Comparison of ENCODE assay signal across 7 cellular contexts in the genomic region with DNA sequence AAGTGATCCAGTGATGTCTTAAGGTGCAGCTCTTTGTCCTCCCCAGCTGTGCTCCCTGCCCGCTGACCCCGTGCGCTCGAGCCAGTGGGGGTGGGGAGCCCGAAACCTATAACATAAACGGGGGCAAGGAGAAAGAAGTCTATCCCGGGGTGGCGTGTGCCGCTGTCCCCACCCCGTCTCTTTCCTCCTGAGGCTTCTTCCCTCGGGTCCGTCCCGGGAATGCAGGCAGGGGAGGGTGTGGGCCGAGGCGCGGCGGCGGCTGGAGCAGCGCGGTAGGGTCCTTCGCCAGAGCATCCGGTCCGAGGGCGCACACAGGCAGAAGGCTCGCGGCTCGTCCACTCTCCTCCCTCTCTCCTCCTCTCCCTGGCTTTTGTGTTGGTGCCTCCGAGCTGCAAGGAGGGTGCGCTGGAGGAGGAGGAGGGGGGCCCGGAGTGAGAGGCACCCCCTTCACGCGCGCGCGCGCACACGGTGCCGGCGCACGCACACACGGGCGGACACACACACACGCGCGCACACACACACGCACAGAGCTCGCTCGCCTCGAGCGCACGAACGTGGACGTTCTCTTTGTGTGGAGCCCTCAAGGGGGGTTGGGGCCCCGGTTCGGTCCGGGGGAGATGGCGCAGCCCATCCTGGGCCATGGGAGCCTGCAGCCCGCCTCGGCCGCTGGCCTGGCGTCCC. TPM values are rescaled to one million over a fixed set of nuclear protein-coding genes. Genes with fewer than 3 reads are reported as not detected.
DNase-seq lines count a peak whose midpoint lies in the region; ATAC-seq and TF ChIP-seq lines count a peak whose summit lies in the region.

Gene RAB33A (plus strand): TSS at position 517 of the 681 bp plus-strand sequence. CDS start 101 bp downstream, at position 618.

- POLR2A ChIA-PET in activated CD4-positive, alpha-beta T cell treated with anti-CD3 and anti-CD28 coated beads for 36 hours (lab: Charles Lee): interaction anchor here (1.5 kb wide), 1 partner anchor 8 kb away, joined by 4 read pairs; no protein-coding TSS in a partner anchor

- CTCF ChIA-PET in activated CD4-positive, alpha-beta T cell treated with anti-CD3 and anti-CD28 coated beads for 36 hours (lab: Charles Lee): interaction anchor here (0.9 to 1.3 kb wide), 2 partner anchors 50 to 87 kb away, joined by 5 read pairs; no protein-coding TSS in a partner anchor

- peaks cover 0 to 10% of the 10 kb centered on the region in 2 donors for H3K4me1 ChIP-seq in lung (ENCODE audit: control insufficient read depth in 2 of 2, insufficient read depth in 2 of 2, low read length in 2 of 2)

- intact Hi-C loops in activated CD4-positive, alpha-beta T cell treated with anti-CD3 and anti-CD28 coated beads for 36 hours (cut with DNase I, micrococcal nuclease): loop anchor here (2.0 to 10.0 kb wide), 7 partner anchors 61 to 389 kb away; partner anchors contain the start of genes ELF4 (in 1 of the 2), SLC25A14 (in 1 of the 2) and ZDHHC9 (in 1 of the 2)

- peak; percentile 23 for ATAC-seq in GM18511 (IDR thresholded peaks at IDR 0.05; ENCODE audit: unreplicated experiment)
- ATAC-seq in activated CD4-positive, alpha-beta T cell treated with anti-CD3 and anti-CD28 coated beads for 36 hours: peak; percentile 25
- ATAC-seq in lung (ENCODE audit: insufficient read depth, low FRiP score): no peak
- ATAC-seq in GM21526 (IDR thresholded peaks at IDR 0.05; ENCODE audit: low FRiP score, unreplicated experiment): no peak

- H3K27ac ChIP-seq in lung (ENCODE audit: low read depth in 1 of 2, low read length in 1 of 2): peak within 1 kb of the TSS in 1 of 2 donors; percentile 61

- peak within 1 kb of the TSS; percentile 64 for H3K4me3 ChIP-seq in Jurkat, Clone E6-1 (ENCODE audit: low read length)
- peak within 1 kb of the TSS; percentile 0 for H3K4me3 ChIP-seq in lung

- WGBS in lung, 2 donors: 0 to 33% methylated on average over 11 to 61 of the region's 61 CpGs

- peaks cover 5% of the 10 kb centered on the region for H3K36me3 Mint-ChIP-seq in activated CD4-positive, alpha-beta T cell treated with anti-CD3 and anti-CD28 coated beads for 36 hours (ENCODE audit: low read depth)

- peak within 1 kb of the TSS; percentile 92 for H3K27ac Mint-ChIP-seq in activated CD4-positive, alpha-beta T cell treated with anti-CD3 and anti-CD28 coated beads for 36 hours

- DNase-seq in Jurkat, Clone E6-1 (ENCODE audit: low read depth, low spot score): no peak
- peak; percentile 66 for DNase-seq in activated CD4-positive, alpha-beta T cell treated with anti-CD3 and anti-CD28 coated beads for 36 hours
- peak; percentile 58 for DNase-seq in ecto neural progenitor cell (ENCODE audit: low spot score)
- no peak for DNase-seq in lung (ENCODE audit: low spot score)
- peak; percentile 13 to 55 (median 26) for DNase-seq in stimulated activated naive CD4-positive, alpha-beta T cell (lab: John Stamatoyannopoulos, UW)

- H3K4me3 Mint-ChIP-seq in activated CD4-positive, alpha-beta T cell treated with anti-CD3 and anti-CD28 coated beads for 36 hours: peak within 1 kb of the TSS; percentile 88

- no peak for TF ChIP-seq CTCF in lung (IDR thresholded peaks at IDR 0.05; ENCODE audit: control extremely low read depth, extremely low read depth)

- H3K27me3 ChIP-seq in lung (ENCODE audit: control insufficient read depth, insufficient read depth): no peaks in the 10 kb centered on the region

- H3K27me3 Mint-ChIP-seq in activated CD4-positive, alpha-beta T cell treated with anti-CD3 and anti-CD28 coated beads for 36 hours: no peaks in the 10 kb centered on the region

- H3K4me1 Mint-ChIP-seq in activated CD4-positive, alpha-beta T cell treated with anti-CD3 and anti-CD28 coated beads for 36 hours: peaks cover 41% of the 10 kb centered on the region

- no peaks in the 10 kb centered on the region for H3K9me3 Mint-ChIP-seq in activated CD4-positive, alpha-beta T cell treated with anti-CD3 and anti-CD28 coated beads for 36 hours (ENCODE audit: low read depth)

- H3K9me3 ChIP-seq in lung (ENCODE audit: control insufficient read depth in 2 of 2, insufficient read depth in 1 of 2, low read length in 1 of 2): peaks cover 0 to 1% of the 10 kb centered on the region in 2 donors

- no peaks in the 10 kb centered on the region for H3K36me3 ChIP-seq in lung (ENCODE audit: control insufficient read depth in 2 of 2, insufficient read depth in 2 of 2, low read length in 2 of 2)

RNA-seq across cellular contexts. Expression of gene RAB33A, which starts in this region (rescaled TPM):
- polyA plus RNA-seq in Jurkat, Clone E6-1 (2012; ENCODE audit: insufficient read depth, insufficient read length): 32.8 TPM
- 10 to 100 TPM; 24.0 to 24.7 TPM for total RNA-seq in activated CD4-positive, alpha-beta T cell treated with anti-CD3 and anti-CD28 coated beads for 36 hours
- 1 to 10 TPM in 1 of 2 donors, under 1 TPM in 1; 0.67 to 2.0 TPM for total RNA-seq in lung
- 10 to 100 TPM in 1 of 2 donors, under 1 TPM in 1; 0.37 to 10.0 TPM for polyA plus RNA-seq in lung

Comparison
In these comparisons a context has a peak if more than half of its experiments do, and no peak if none do; other contexts are left out.
1. RNA of gene RAB33A (total RNA-seq): 24.0 to 24.7 TPM in activated CD4-positive, alpha-beta T cell treated with anti-CD3 and anti-CD28 coated beads for 36 hours; 0.67 to 2.0 TPM in lung; every median in the first group is over 4 times any median in the second.
2. ATAC-seq: peak in GM18511 (single experiment) and activated CD4-positive, alpha-beta T cell treated with anti-CD3 and anti-CD28 coated beads for 36 hours (single experiment); none in lung (single experiment) and GM21526 (single experiment).
3. DNase-seq: peak in activated CD4-positive, alpha-beta T cell treated with anti-CD3 and anti-CD28 coated beads for 36 hours (single experiment), ecto neural progenitor cell (single experiment) and stimulated activated naive CD4-positive, alpha-beta T cell (6 of 6); none in Jurkat, Clone E6-1 (single experiment) and lung (single experiment).